ENCODE assay signal across 8 cellular contexts in genomic region chr10:104300002-104300735, GRCh38. TPM values are rescaled to one million over a fixed set of nuclear protein-coding genes. Genes with fewer than 3 reads are reported as not detected.
DNase-seq lines count a peak whose midpoint lies in the region; TF ChIP-seq lines count a peak whose summit lies in the region.

No MANE protein-coding gene starts in this region.

- H3K4me3 ChIP-seq in OCI-LY7 (ENCODE audit: low read depth, low read length, poor library complexity, severe bottlenecking) (no peak overlapping the region), esophagus squamous epithelium (no peak overlapping the region)

- CTCF ChIA-PET in OCI-LY7 (lab: Charles Lee; ENCODE audit: unreplicated experiment) (interaction anchor here (0.8 to 1.1 kb wide), 2 partner anchors 8 to 26 kb away, joined by 4 read pairs; no protein-coding TSS in a partner anchor), GM10248 (lab: Yijun Ruan, JAX) (interaction anchor here (0.8 to 2.9 kb wide), 5 partner anchors 8 to 54 kb away, joined by 3 to 16 read pairs (median 3); partner anchors contain the start of gene CFAP58)

- intact Hi-C loops in OCI-LY7 (cut with micrococcal nuclease; ENCODE audit: unreplicated experiment) (loop anchor here (1.0 kb wide), 1 partner anchor 9 kb away; no protein-coding TSS in a partner anchor), esophagus squamous epithelium (cut with DNase I) (no loop called here)

- H3K9me2 ChIP-seq in OCI-LY7 (ENCODE audit: insufficient read depth, low read length): no peaks in the 10 kb centered on the region

- H3K36me3 ChIP-seq in OCI-LY7 (ENCODE audit: insufficient read depth, low read length): no peaks in the 10 kb centered on the region
- no peaks in the 10 kb centered on the region for H3K36me3 ChIP-seq in esophagus squamous epithelium

- H3K9me3 ChIP-seq in OCI-LY7 (ENCODE audit: low read length) (no peaks in the 10 kb centered on the region), esophagus squamous epithelium (no peaks in the 10 kb centered on the region)

- H4K20me1 ChIP-seq in OCI-LY7 (ENCODE audit: insufficient read depth, low read length): no peaks in the 10 kb centered on the region

- DNase-seq in AG08396 (ENCODE audit: low spot score): peak; percentile 73
- no peak for DNase-seq in OCI-LY7 (ENCODE audit: low spot score)
- DNase-seq in esophagus squamous epithelium (lab: John Stamatoyannopoulos, UW): no peak
- DNase-seq in non-pigmented ciliary epithelial cell (ENCODE audit: low read depth): peak; percentile 98
- DNase-seq in NCI-H774 (lab: John Stamatoyannopoulos, UW): no peak
- no peak for DNase-seq in midbrain (lab: John Stamatoyannopoulos, UW)
- no peak for DNase-seq in GM10248 (ENCODE audit: extremely low spot score)
- no peak for DNase-seq in globus pallidus (ENCODE audit: low spot score)

- BruUV-seq in OCI-LY7 (replicated peaks; lab: Mats Ljungman, UMichigan): no TSS peak

- H3K27ac ChIP-seq in OCI-LY7 (ENCODE audit: low read depth, low read length, poor library complexity, severe bottlenecking) (no peak overlapping the region), esophagus squamous epithelium (peak overlapping the region; percentile 23 to 89 (median 67))

- no peak for TF ChIP-seq POLR2A in esophagus squamous epithelium (IDR thresholded peaks at IDR 0.05)

- peaks cover 18% of the 10 kb centered on the region for H3K4me1 ChIP-seq in OCI-LY7 (ENCODE audit: insufficient read depth, low read length, poor library complexity, severe bottlenecking)
- H3K4me1 ChIP-seq in esophagus squamous epithelium: peaks cover 4 to 53% (median 26%) of the 10 kb centered on the region in 3 donors

- H3K79me2 ChIP-seq in OCI-LY7 (ENCODE audit: insufficient read depth, low read depth, low read length): no peaks in the 10 kb centered on the region

- H2AFZ ChIP-seq in OCI-LY7 (ENCODE audit: low read length): peak overlapping the region; percentile 26; the same call in 1 of the 2 replicates

- no peak for TF ChIP-seq CTCF in OCI-LY7 (conservative IDR thresholded peaks at IDR 0.05; ENCODE audit: low read length)
- TF ChIP-seq CTCF in esophagus squamous epithelium (IDR thresholded peaks at IDR 0.05): no peak
- no peak for TF ChIP-seq CTCF in GM10248 (IDR thresholded peaks at IDR 0.05; ENCODE audit: control extremely low read depth, extremely low read depth, low read depth, missing control alignments)

- no peaks in the 10 kb centered on the region for H3K27me3 ChIP-seq in esophagus squamous epithelium

- H3K4me2 ChIP-seq in OCI-LY7 (ENCODE audit: low read length): peak overlapping the region; percentile 25; the same call in 1 of the 2 replicates

- WGBS in esophagus squamous epithelium, 2 donors: 65 to 86% methylated on average over 12 of the region's 12 CpGs

- POLR2A ChIA-PET in OCI-LY7 (lab: Charles Lee) (interaction anchor here (1.1 kb wide), 1 partner anchor 53 kb away, joined by 3 read pairs; the partner anchor contains the start of gene CFAP58), GM10248 (lab: Yijun Ruan, JAX) (no interaction called here)

RNA-seq across cellular contexts. Expression of gene GSTO2, which starts 31.2 kb away (rescaled TPM):
- total RNA-seq in OCI-LY7 (2014; rRNA removed; shearing (Covaris generic)): 1.6 and 8.2 TPM in 2 replicates
- total RNA-seq in OCI-LY7 (2022): 1.6 and 2.2 TPM in 2 replicates
- total RNA-seq in esophagus squamous epithelium: 10 to 100 TPM in 2 of 4 donors, 1 to 10 TPM in 2; 6.1 to 20.6 (median 13.8) TPM

RNA-seq across cellular contexts. Expression of gene ITPRIP, which starts 38.1 kb away (rescaled TPM):
- 3.3 and 6.0 TPM in 2 replicates for total RNA-seq in OCI-LY7 (2014; rRNA removed; shearing (Covaris generic))
- total RNA-seq in OCI-LY7 (2022) (18.0 and 19.6 TPM in 2 replicates), esophagus squamous epithelium (10 to 100 TPM; 37.6 to 61.6 (median 38.4) TPM)

RNA-seq across cellular contexts. Expression of gene GSTO1, which starts 45.5 kb away (rescaled TPM):
- total RNA-seq in OCI-LY7 (2014; rRNA removed; shearing (Covaris generic)): 21.4 and 27.4 TPM in 2 replicates
- total RNA-seq in OCI-LY7 (2022) (1.7 and 2.6 TPM in 2 replicates), esophagus squamous epithelium (100 to 1,000 TPM in 1 of 4 donors, 10 to 100 TPM in 3; 43.8 to 115 (median 78.0) TPM)

RNA-seq across cellular contexts. Expression of gene CFAP58, which starts 53.5 kb away (rescaled TPM):
- 0.09 and 0.36 TPM in 2 replicates for total RNA-seq in OCI-LY7 (2014; rRNA removed; shearing (Covaris generic))
- total RNA-seq in OCI-LY7 (2022) (1.5 and 2.0 TPM in 2 replicates), esophagus squamous epithelium (under 1 TPM in 3 of 4 donors, not detected in 1; 0.13 to 0.41 (median 0.19) TPM)

Comparison
In these comparisons a context has a peak if more than half of its experiments do, and no peak if none do; other contexts are left out.
1. DNase-seq: peak in AG08396 (single experiment) and non-pigmented ciliary epithelial cell (single experiment); none in OCI-LY7 (single experiment), esophagus squamous epithelium (single experiment), NCI-H774 (single experiment), midbrain (single experiment), GM10248 (single experiment) and globus pallidus (single experiment).